11 cellular contexts compared by ENCODE assay signal in genomic region chr17:4043862-4044261, GRCh38.
A peak's percentile ranks its signal among the peaks of the same experiment; 100 is the strongest.
DNase-seq lines count a peak whose midpoint lies in the region; ATAC-seq and TF ChIP-seq lines count a peak whose summit lies in the region.
"Had no signal": no experiment of that assay in that cellular context is flagged by ENCODE, and none has a peak within 500 bp of the region (broad histone marks: within the 10 kb centered on the region; RNA-seq: fewer than 3 reads in every experiment).

No MANE protein-coding gene starts in this region.

- H3K4me3 ChIP-seq in IMR-90 (ENCODE audit: insufficient read depth, low read depth, low read length) (no peak overlapping the region), Karpas-422 (ENCODE audit: low read length) (no peak overlapping the region)
- H3K4me3 ChIP-seq in effector memory CD4-positive, alpha-beta T cell (ENCODE audit: insufficient read depth, low read depth, low read length, poor library complexity, severe bottlenecking) = no peak overlapping the region

- H4K5ac ChIP-seq in IMR-90 (ENCODE audit: low read depth, low read length) = no peak overlapping the region

- no peak overlapping the region for H3K23ac ChIP-seq in IMR-90 (ENCODE audit: low read depth, low read length)

- no peak overlapping the region for H3K14ac ChIP-seq in IMR-90 (replicated peaks; ENCODE audit: low read depth, low read length)

- H2AFZ ChIP-seq in IMR-90 (replicated peaks; ENCODE audit: low read length, poor library complexity) (no peak overlapping the region), Karpas-422 (ENCODE audit: low read length) (no peak overlapping the region)

- no peaks in the 10 kb centered on the region for H3K27me3 Mint-ChIP-seq in activated CD8-positive, alpha-beta T cell treated with anti-CD3 and anti-CD28 coated beads, Interleukin-2, amount 10 ng/mL, durations not matched to agents 7 days and 5 days (ENCODE audit: low read depth)

- H3K9ac ChIP-seq in IMR-90 (ENCODE audit: low read depth, low read length) (no peak overlapping the region), Karpas-422 (ENCODE audit: low read length) (no peak overlapping the region)
- H3K9ac ChIP-seq: KMS-11 had no signal

- H2AK5ac ChIP-seq in IMR-90 (ENCODE audit: low read depth, low read length) = no peak overlapping the region

- no peak overlapping the region for H3K18ac ChIP-seq in IMR-90 (ENCODE audit: low read depth, low read length)

- H2BK20ac ChIP-seq in IMR-90 (ENCODE audit: low read depth, low read length) = no peak overlapping the region

- H4K91ac ChIP-seq in IMR-90 (ENCODE audit: insufficient read depth, low read depth, low read length) = no peak overlapping the region

- no peak overlapping the region for H3K4me3 Mint-ChIP-seq in activated CD8-positive, alpha-beta T cell treated with anti-CD3 and anti-CD28 coated beads, Interleukin-2, amount 10 ng/mL, durations not matched to agents 7 days and 5 days

- DNase-seq in IMR-90 (no peak), Karpas-422 (no peak), GF-D8 (lab: John Stamatoyannopoulos, UW) (no peak)
- peak; percentile 53 for DNase-seq in activated CD8-positive, alpha-beta T cell treated with anti-CD3 and anti-CD28 coated beads, Interleukin-2, amount 10 ng/mL, durations not matched to agents 7 days and 5 days
- DNase-seq in effector memory CD4-positive, alpha-beta T cell = peak; percentile 8 to 30 (median 28)
- peak; percentile 49 to 51 for DNase-seq in stimulated activated CD8-positive, alpha-beta memory T cell treated with anti-CD3 and anti-CD28 coated beads, Interleukin-15, amount 100 ng/mL, for 48 hours (ENCODE audit: low read depth in 2 of 2)
- DNase-seq: Calu3; NK-92 treated with Interleukin-12 subunit alpha and Interleukin-12 subunit beta, amount 100 ng/mL, for 24 hours had no signal

- no peaks in the 10 kb centered on the region for H3K9me3 Mint-ChIP-seq in activated CD8-positive, alpha-beta T cell treated with anti-CD3 and anti-CD28 coated beads, Interleukin-2, amount 10 ng/mL, durations not matched to agents 7 days and 5 days (ENCODE audit: insufficient read depth)

- TF ChIP-seq RAD21 in IMR-90 (IDR thresholded peaks at IDR 0.05; ENCODE audit: low read length) = no peak

- CTCF ChIA-PET in IMR-90 (lab: Yijun Ruan, JAX) = no interaction called here
- CTCF ChIA-PET in activated CD8-positive, alpha-beta T cell treated with anti-CD3 and anti-CD28 coated beads, Interleukin-2, amount 10 ng/mL, durations not matched to agents 7 days and 5 days (lab: Charles Lee) = interaction anchor here (1.0 to 2.3 kb wide), 2 partner anchors 26 to 130 kb away, joined by 5 to 8 read pairs; no protein-coding TSS in a partner anchor

- no peak overlapping the region for H3K4me2 ChIP-seq in IMR-90 (ENCODE audit: low read depth, low read length)
- no peak overlapping the region for H3K4me2 ChIP-seq in Karpas-422 (ENCODE audit: low read depth, low read length, poor library complexity, severe bottlenecking)
- H3K4me2 ChIP-seq: KMS-11 had no signal

- no peak overlapping the region for H2BK5ac ChIP-seq in IMR-90 (ENCODE audit: low read depth, low read length, poor library complexity, severe bottlenecking)

- no peak overlapping the region for H3K4ac ChIP-seq in IMR-90 (ENCODE audit: low read depth, low read length)

- peaks cover 0 to 6% of the 10 kb centered on the region in 2 experiments; a peak in 3 of 4 replicates for H3K79me1 ChIP-seq in IMR-90 (ENCODE audit: low read depth in 1 of 2, low read length in 2 of 2)

- POLR2A ChIA-PET in IMR-90 (lab: Charles Lee; ENCODE audit: unreplicated experiment) = no interaction called here
- POLR2A ChIA-PET in activated CD8-positive, alpha-beta T cell treated with anti-CD3 and anti-CD28 coated beads, Interleukin-2, amount 10 ng/mL, durations not matched to agents 7 days and 5 days (lab: Charles Lee) = interaction anchor here (0.7 to 1.1 kb wide), 2 partner anchors 78 to 100 kb away, joined by 3 read pairs; no protein-coding TSS in a partner anchor

- no TSS peak for BruUV-seq in IMR-90 (replicated peaks; lab: Mats Ljungman, UMichigan)

- H4K20me1 ChIP-seq in IMR-90 (ENCODE audit: insufficient read depth, low read length) = no peaks in the 10 kb centered on the region
- no peaks in the 10 kb centered on the region for H4K20me1 ChIP-seq in Karpas-422 (ENCODE audit: insufficient read depth, low read depth, low read length)

- 100% methylated on average over 2 of the region's 4 CpGs; no CpG with 5 or more reads in 1 of the 2 experiments for WGBS in IMR-90 (ENCODE audit: extremely low coverage in 2 of 2, insufficient read length in 1 of 2), 2 experiments

- no peak for ATAC-seq in IMR-90 (ENCODE audit: low read depth)
- peak; percentile 44 for ATAC-seq in activated CD8-positive, alpha-beta T cell treated with anti-CD3 and anti-CD28 coated beads, Interleukin-2, amount 10 ng/mL, durations not matched to agents 7 days and 5 days
- no peak for ATAC-seq in HG03135 (IDR thresholded peaks at IDR 0.05; ENCODE audit: unreplicated experiment)
- no peak for ATAC-seq in esophagus mucosa

- no peak overlapping the region for H2BK15ac ChIP-seq in IMR-90 (ENCODE audit: low read depth, low read length)

- peaks cover 55% of the 10 kb centered on the region for H3K36me3 Mint-ChIP-seq in activated CD8-positive, alpha-beta T cell treated with anti-CD3 and anti-CD28 coated beads, Interleukin-2, amount 10 ng/mL, durations not matched to agents 7 days and 5 days (ENCODE audit: low read depth)

- H3K27ac ChIP-seq in IMR-90 (ENCODE audit: insufficient read depth, low read length) = no peak overlapping the region
- H3K27ac ChIP-seq in effector memory CD4-positive, alpha-beta T cell (ENCODE audit: insufficient read depth, low read length, poor library complexity, severe bottlenecking) = no peak overlapping the region
- no peak overlapping the region for H3K27ac ChIP-seq in Karpas-422 (ENCODE audit: low read length)
- H3K27ac ChIP-seq: KMS-11 had no signal

- no peaks in the 10 kb centered on the region for H3K79me2 ChIP-seq in Karpas-422 (ENCODE audit: low read length)

- H3K4me1 Mint-ChIP-seq in activated CD8-positive, alpha-beta T cell treated with anti-CD3 and anti-CD28 coated beads, Interleukin-2, amount 10 ng/mL, durations not matched to agents 7 days and 5 days (ENCODE audit: low read depth) = peaks cover 29% of the 10 kb centered on the region

- no peak overlapping the region for H3K56ac ChIP-seq in IMR-90 (ENCODE audit: extremely low read depth, insufficient read depth, low read length)

- H2BK120ac ChIP-seq in IMR-90 (ENCODE audit: low read depth, low read length) = no peak overlapping the region

- in situ Hi-C loops in IMR-90 (cut with MboI; ENCODE audit: low sequenced_read_pairs) = no loop called here

- H2AK9ac ChIP-seq in IMR-90 (replicated peaks; ENCODE audit: low read depth, low read length, poor library complexity) = peak overlapping the region; percentile 35

- no peak overlapping the region for H4K8ac ChIP-seq in IMR-90 (ENCODE audit: low read depth in 2 of 2, low read length in 2 of 2)

- H3K9me1 ChIP-seq in IMR-90 (ENCODE audit: insufficient read depth, low read length) = peaks cover 6% of the 10 kb centered on the region; the same call in 1 of the 2 replicates

- H3K9me3 ChIP-seq in IMR-90 (ENCODE audit: control insufficient read depth, insufficient read depth, low read length) (no peaks in the 10 kb centered on the region), Karpas-422 (ENCODE audit: low read length) (no peaks in the 10 kb centered on the region)
- H3K9me3 ChIP-seq in effector memory CD4-positive, alpha-beta T cell (ENCODE audit: control insufficient read depth, low read length) = no peaks in the 10 kb centered on the region

- H3K27me3 ChIP-seq in IMR-90 (ENCODE audit: control insufficient read depth, insufficient read depth, low read length) (no peaks in the 10 kb centered on the region), Karpas-422 (ENCODE audit: low read length) (no peaks in the 10 kb centered on the region)
- no peaks in the 10 kb centered on the region for H3K27me3 ChIP-seq in effector memory CD4-positive, alpha-beta T cell (replicated peaks; ENCODE audit: control insufficient read depth, insufficient read depth, low read length, poor library complexity, severe bottlenecking)

- H3K4me1 ChIP-seq in IMR-90 (ENCODE audit: control insufficient read depth, insufficient read depth, low read length) = no peaks in the 10 kb centered on the region
- H3K4me1 ChIP-seq in effector memory CD4-positive, alpha-beta T cell (ENCODE audit: control insufficient read depth, insufficient read depth, low read length, poor library complexity, severe bottlenecking) = peaks cover 8% of the 10 kb centered on the region
- H3K4me1 ChIP-seq in Karpas-422 (ENCODE audit: low read length) = no peaks in the 10 kb centered on the region

- H3K27ac Mint-ChIP-seq in activated CD8-positive, alpha-beta T cell treated with anti-CD3 and anti-CD28 coated beads, Interleukin-2, amount 10 ng/mL, durations not matched to agents 7 days and 5 days = peak overlapping the region; percentile 77

- H3K36me3 ChIP-seq in IMR-90 (ENCODE audit: control insufficient read depth, insufficient read depth, low read length) (peaks cover 37% of the 10 kb centered on the region), Karpas-422 (ENCODE audit: insufficient read depth, low read length) (peaks cover 17% of the 10 kb centered on the region)
- H3K36me3 ChIP-seq in effector memory CD4-positive, alpha-beta T cell (ENCODE audit: control insufficient read depth, insufficient read depth, low read length) = peaks cover 62% of the 10 kb centered on the region

- intact Hi-C loops in IMR-90 (cut with micrococcal nuclease) = no loop called here

- H3K9me2 ChIP-seq in Karpas-422 (replicated peaks; ENCODE audit: insufficient read depth, low read length) = no peaks in the 10 kb centered on the region

- TF ChIP-seq POLR2A in IMR-90 (IDR thresholded peaks at IDR 0.05; ENCODE audit: low read depth, low read length) = no peak

- dilution Hi-C loops in IMR-90 (cut with HindIII; ENCODE audit: low sequenced_read_pairs, unreplicated experiment) = no loop called here

- TF ChIP-seq CTCF in IMR-90 (conservative IDR thresholded peaks at IDR 0.05; ENCODE audit: low read depth, low read length) = no peak

TF ChIP-seq in IMR-90, 13 proteins besides CTCF, POLR2A, EP300 and RAD21:
- TF ChIP-seq MXI1 (IDR thresholded peaks at IDR 0.05; ENCODE audit: borderline replicate concordance, low read depth, low read length) (no peak), RCOR1 (IDR thresholded peaks at IDR 0.05; ENCODE audit: insufficient replicate concordance, low read length) (no peak), MAZ (IDR thresholded peaks at IDR 0.05; ENCODE audit: borderline replicate concordance, low read depth, low read length) (no peak), NFE2L2 (IDR thresholded peaks at IDR 0.05; ENCODE audit: low read depth, low read length) (no peak), BHLHE40 (IDR thresholded peaks at IDR 0.05; ENCODE audit: low read depth, low read length) (no peak), CEBPB (IDR thresholded peaks at IDR 0.05; ENCODE audit: low read depth, low read length) (no peak)
TF ChIP-seq in IMR-90: peak in this region for 0.

Comparison
In these comparisons a context has a peak if more than half of its experiments do, and no peak if none do; other contexts are left out.
1. DNase-seq: peak in activated CD8-positive, alpha-beta T cell treated with anti-CD3 and anti-CD28 coated beads, Interleukin-2, amount 10 ng/mL, durations not matched to agents 7 days and 5 days (single experiment), effector memory CD4-positive, alpha-beta T cell (3 of 3) and stimulated activated CD8-positive, alpha-beta memory T cell treated with anti-CD3 and anti-CD28 coated beads, Interleukin-15, amount 100 ng/mL, for 48 hours (2 of 2); none in IMR-90 (single experiment), Karpas-422 (single experiment) and GF-D8 (single experiment).